Comparison of ENCODE assay signal across 20 cellular contexts in genomic region chr10:102148275-102148674, GRCh38. TPM values are rescaled to one million over a fixed set of nuclear protein-coding genes. Genes with fewer than 3 reads are reported as not detected.
A peak's percentile ranks its signal among the peaks of the same experiment; 100 is the strongest.
DNase-seq lines count a peak whose midpoint lies in the region; ATAC-seq and TF ChIP-seq lines count a peak whose summit lies in the region.
"Had no signal": no experiment of that assay in that cellular context is flagged by ENCODE, and none has a peak within 500 bp of the region (broad histone marks: within the 10 kb centered on the region; RNA-seq: fewer than 3 reads in every experiment).

No MANE protein-coding gene starts in this region.

- no peaks in the 10 kb centered on the region for H3K9me3 Mint-ChIP-seq in activated naive CD4-positive, alpha-beta T cell treated with anti-CD3 and anti-CD28 coated beads for 36 hours
- H3K9me3 Mint-ChIP-seq in activated naive CD8-positive, alpha-beta T cell treated with anti-CD3 and anti-CD28 coated beads for 36 hours: no peaks in the 10 kb centered on the region

- no peak overlapping the region for H3K4me3 Mint-ChIP-seq in activated naive CD4-positive, alpha-beta T cell treated with anti-CD3 and anti-CD28 coated beads for 36 hours
- no peak overlapping the region for H3K4me3 Mint-ChIP-seq in activated naive CD8-positive, alpha-beta T cell treated with anti-CD3 and anti-CD28 coated beads for 36 hours

- peaks cover 0 to 78% of the 10 kb centered on the region in 2 donors for H3K36me3 ChIP-seq in left lung

- H3K27me3 ChIP-seq in left lung: no peaks in the 10 kb centered on the region
- H3K27me3 ChIP-seq: SJSA1, tibial nerve had no signal

- TF ChIP-seq CTCF in left lung (IDR thresholded peaks at IDR 0.05): no peak

- H3K4me3 ChIP-seq in left lung: no peak overlapping the region
- H3K4me3 ChIP-seq: SJSA1, skin epidermis, tibial nerve had no signal

- H3K27ac ChIP-seq in left lung: no peak overlapping the region
- H3K27ac ChIP-seq: SJSA1, skin epidermis, tibial nerve had no signal

- ATAC-seq in left lung: no peak
- no peak for ATAC-seq in GM21447 (IDR thresholded peaks at IDR 0.05; ENCODE audit: unreplicated experiment)
- ATAC-seq: left lobe of liver had no signal

- TF ChIP-seq POLR2A in GM19193 (IDR thresholded peaks at IDR 0.05; ENCODE audit: extremely low read depth, insufficient read depth, insufficient read length): peak; percentile 13

- no peak for DNase-seq in activated naive CD4-positive, alpha-beta T cell treated with anti-CD3 and anti-CD28 coated beads for 36 hours
- no peak for DNase-seq in activated naive CD4-positive, alpha-beta T cell (lab: John Stamatoyannopoulos, UW)
- DNase-seq in activated naive CD8-positive, alpha-beta T cell treated with anti-CD3 and anti-CD28 coated beads for 36 hours: no peak
- DNase-seq in posterior vena cava (ENCODE audit: low spot score) (peak; percentile 47), left lung (no peak)
- DNase-seq: activated CD4-positive, alpha-beta T cell treated with anti-CD3 and anti-CD28 coated beads for 1 hour; Caco-2; DMS79; GDM1; HCEC 1CT; NCI-H1105 treated with DMSO at 0.1 percent for 48 hours; NCI-H2081 treated with DMSO at 0.1 percent for 48 hours; NCI-H748 treated with DMSO at 0.1 percent for 48 hours; retina had no signal

- CTCF ChIA-PET in activated naive CD4-positive, alpha-beta T cell treated with anti-CD3 and anti-CD28 coated beads for 36 hours (lab: Charles Lee): interaction anchor here (1.4 kb wide), 1 partner anchor 21 kb away, joined by 5 read pairs; no protein-coding TSS in a partner anchor

- intact Hi-C loops in activated naive CD4-positive, alpha-beta T cell treated with anti-CD3 and anti-CD28 coated beads for 36 hours (cut with micrococcal nuclease): no loop called here
- intact Hi-C loops in posterior vena cava (cut with DNase I): no loop called here
- intact Hi-C loops in left lung (cut with DNase I): no loop called here

- peak overlapping the region; percentile 96 for H3K27ac Mint-ChIP-seq in activated naive CD4-positive, alpha-beta T cell treated with anti-CD3 and anti-CD28 coated beads for 36 hours
- H3K27ac Mint-ChIP-seq in activated naive CD8-positive, alpha-beta T cell treated with anti-CD3 and anti-CD28 coated beads for 36 hours: peak overlapping the region; percentile 6

- no peaks in the 10 kb centered on the region for H3K9me3 ChIP-seq in left lung
- H3K9me3 ChIP-seq: Caco-2, SJSA1, tibial nerve had no signal

- peaks cover 73% of the 10 kb centered on the region for H3K36me3 Mint-ChIP-seq in activated naive CD4-positive, alpha-beta T cell treated with anti-CD3 and anti-CD28 coated beads for 36 hours (ENCODE audit: low read depth)
- H3K36me3 Mint-ChIP-seq in activated naive CD8-positive, alpha-beta T cell treated with anti-CD3 and anti-CD28 coated beads for 36 hours: peaks cover 57% of the 10 kb centered on the region

- peaks cover 22% of the 10 kb centered on the region for H3K4me1 Mint-ChIP-seq in activated naive CD4-positive, alpha-beta T cell treated with anti-CD3 and anti-CD28 coated beads for 36 hours (ENCODE audit: low read depth)
- peaks cover 15% of the 10 kb centered on the region for H3K4me1 Mint-ChIP-seq in activated naive CD8-positive, alpha-beta T cell treated with anti-CD3 and anti-CD28 coated beads for 36 hours

- H3K4me1 ChIP-seq in left lung: peaks cover 5 to 22% of the 10 kb centered on the region in 2 donors

- H3K27me3 Mint-ChIP-seq in activated naive CD4-positive, alpha-beta T cell treated with anti-CD3 and anti-CD28 coated beads for 36 hours (ENCODE audit: low read depth): no peaks in the 10 kb centered on the region
- no peaks in the 10 kb centered on the region for H3K27me3 Mint-ChIP-seq in activated naive CD8-positive, alpha-beta T cell treated with anti-CD3 and anti-CD28 coated beads for 36 hours

RNA-seq across cellular contexts. Expression of gene NOLC1, which starts 3.9 kb away (rescaled TPM):
- total RNA-seq in activated naive CD4-positive, alpha-beta T cell treated with anti-CD3 and anti-CD28 coated beads for 36 hours: 100 to 1,000 TPM; 182 to 194 TPM
- total RNA-seq in activated naive CD8-positive, alpha-beta T cell treated with anti-CD3 and anti-CD28 coated beads for 36 hours: 100 to 1,000 TPM; 337 to 346 TPM
- total RNA-seq in posterior vena cava (10 to 100 TPM; 32.6 to 38.6 TPM), left lung (10 to 100 TPM; 34.1 to 55.3 TPM)

RNA-seq across cellular contexts. Expression of gene PPRC1, which starts 15.4 kb away (rescaled TPM):
- total RNA-seq in activated naive CD4-positive, alpha-beta T cell treated with anti-CD3 and anti-CD28 coated beads for 36 hours: 10 to 100 TPM; 54.6 to 55.0 TPM
- 100 to 1,000 TPM; 104 to 111 TPM for total RNA-seq in activated naive CD8-positive, alpha-beta T cell treated with anti-CD3 and anti-CD28 coated beads for 36 hours
- total RNA-seq in posterior vena cava: 10 to 100 TPM; 21.7 to 32.8 TPM
- total RNA-seq in left lung: 10 to 100 TPM; 27.8 to 41.8 TPM

RNA-seq across cellular contexts. Expression of gene LDB1, which starts 28.1 kb away (rescaled TPM):
- 10 to 100 TPM; 46.5 to 46.6 TPM for total RNA-seq in activated naive CD4-positive, alpha-beta T cell treated with anti-CD3 and anti-CD28 coated beads for 36 hours
- 10 to 100 TPM; 68.0 to 71.5 TPM for total RNA-seq in activated naive CD8-positive, alpha-beta T cell treated with anti-CD3 and anti-CD28 coated beads for 36 hours
- 10 to 100 TPM; 28.9 to 32.7 TPM for total RNA-seq in posterior vena cava
- total RNA-seq in left lung: 10 to 100 TPM; 40.3 to 51.0 TPM
